ENCODE assay signal across 25 cellular contexts in genomic region chr15:39998511-39998910, GRCh38.
"Had no signal": no experiment of that assay in that cellular context is flagged by ENCODE, and none has a peak within 500 bp of the region (broad histone marks: within the 10 kb centered on the region; RNA-seq: fewer than 3 reads in every experiment).

No MANE protein-coding gene starts in this region.

- H3K4me3 ChIP-seq: breast epithelium, colonic mucosa, dorsolateral prefrontal cortex, hepatocyte, left lung, lung, sigmoid colon, smooth muscle cell, tibial artery had no signal

- DNase-seq: activated CD4-positive, alpha-beta T cell treated with anti-CD3 and anti-CD28 coated beads, Interleukin-2, amount 50 U/mL, for 48 hours; activated naive CD4-positive, alpha-beta T cell treated with Interleukin-2 at 50 U/mL for 16 hours; activated naive CD8-positive, alpha-beta T cell treated with anti-CD3 and anti-CD28 coated beads for 36 hours; activated T-cell treated with anti-CD3 and anti-CD28 coated beads, Interleukin-2, amount 50 U/mL, for 48 hours; colonic mucosa; dorsolateral prefrontal cortex; effector memory CD8-positive, alpha-beta T cell; foreskin melanocyte; glutamatergic neuron; kidney glomerular epithelial cell; left lung; naive thymus-derived CD4-positive, alpha-beta T cell; posterior cingulate gyrus; sigmoid colon; stimulated activated CD4-positive, alpha-beta T cell treated with anti-CD3 and anti-CD28 coated beads, Interleukin-4, amount 100 ng/mL, for 24 hours; substantia nigra; tibial artery had no signal

- H3K9me3 ChIP-seq: breast epithelium, colonic mucosa, left lung, sigmoid colon, tibial artery had no signal

- H3K4me1 Mint-ChIP-seq: activated naive CD8-positive, alpha-beta T cell treated with anti-CD3 and anti-CD28 coated beads for 36 hours; central memory CD8-positive, alpha-beta T cell; neural crest cell had no signal

- H3K36me3 ChIP-seq: colonic mucosa had no signal

- H3K27me3 ChIP-seq: breast epithelium, colonic mucosa, dorsolateral prefrontal cortex, hepatocyte, left lung, sigmoid colon, tibial artery had no signal

- H3K4me3 Mint-ChIP-seq: activated naive CD8-positive, alpha-beta T cell treated with anti-CD3 and anti-CD28 coated beads for 36 hours; central memory CD8-positive, alpha-beta T cell; effector memory CD8-positive, alpha-beta T cell; naive thymus-derived CD4-positive, alpha-beta T cell; neural crest cell; stimulated activated naive CD8-positive, alpha-beta T cell treated with anti-CD3 and anti-CD28 coated beads, Interleukin-15, Interleukin-2, amounts not matched to agents 100 ng/mL and 50 ng/mL, for 24 hours had no signal

- H3K27me3 Mint-ChIP-seq: activated naive CD8-positive, alpha-beta T cell treated with anti-CD3 and anti-CD28 coated beads for 36 hours; central memory CD8-positive, alpha-beta T cell; effector memory CD8-positive, alpha-beta T cell; naive thymus-derived CD4-positive, alpha-beta T cell; stimulated activated naive CD8-positive, alpha-beta T cell treated with anti-CD3 and anti-CD28 coated beads, Interleukin-15, Interleukin-2, amounts not matched to agents 100 ng/mL and 50 ng/mL, for 24 hours had no signal

- H3K4me2 ChIP-seq: hepatocyte, smooth muscle cell had no signal

- ATAC-seq: effector memory CD8-positive, alpha-beta T cell; esophagus mucosa; left lung; naive thymus-derived CD4-positive, alpha-beta T cell had no signal

- H3K9me3 Mint-ChIP-seq: activated naive CD8-positive, alpha-beta T cell treated with anti-CD3 and anti-CD28 coated beads for 36 hours; central memory CD8-positive, alpha-beta T cell; effector memory CD8-positive, alpha-beta T cell; naive thymus-derived CD4-positive, alpha-beta T cell; neural crest cell; stimulated activated naive CD8-positive, alpha-beta T cell treated with anti-CD3 and anti-CD28 coated beads, Interleukin-15, Interleukin-2, amounts not matched to agents 100 ng/mL and 50 ng/mL, for 24 hours had no signal

- H3K4me1 ChIP-seq: breast epithelium, colonic mucosa, left lung, tibial artery had no signal

- H3K27ac Mint-ChIP-seq: activated naive CD8-positive, alpha-beta T cell treated with anti-CD3 and anti-CD28 coated beads for 36 hours; stimulated activated naive CD8-positive, alpha-beta T cell treated with anti-CD3 and anti-CD28 coated beads, Interleukin-15, Interleukin-2, amounts not matched to agents 100 ng/mL and 50 ng/mL, for 24 hours had no signal

- H3K27ac ChIP-seq: breast epithelium, colonic mucosa, dorsolateral prefrontal cortex, hepatocyte, left lung, sigmoid colon, tibial artery had no signal

- H2AFZ ChIP-seq: hepatocyte had no signal
